Comparison of ENCODE assay signal across 8 cellular contexts in genomic region chr11:118437736-118438125, GRCh38. TPM values are rescaled to one million over a fixed set of nuclear protein-coding genes. Genes with fewer than 3 reads are reported as not detected.
DNase-seq lines count a peak whose midpoint lies in the region; ATAC-seq and TF ChIP-seq lines count a peak whose summit lies in the region.

No MANE protein-coding gene starts in this region.

- H3K9me3 ChIP-seq in PC-3 (ENCODE audit: low read length) = no peaks in the 10 kb centered on the region
- no peaks in the 10 kb centered on the region for H3K9me3 ChIP-seq in ascending aorta
- no peaks in the 10 kb centered on the region for H3K9me3 ChIP-seq in spleen

- H3K36me3 ChIP-seq in PC-3 (ENCODE audit: low read depth, low read length) (no peaks in the 10 kb centered on the region), ascending aorta (no peaks in the 10 kb centered on the region), spleen (no peaks in the 10 kb centered on the region)

- H3K4me1 ChIP-seq in PC-3 (ENCODE audit: insufficient read depth, low read length) (peaks cover 38% of the 10 kb centered on the region), ascending aorta (peaks cover 7 to 23% of the 10 kb centered on the region in 2 donors), spleen (peaks cover 40 to 80% (median 64%) of the 10 kb centered on the region in 6 donors)

- H2AFZ ChIP-seq in PC-3 (ENCODE audit: low read length) = peak overlapping the region; percentile 63

- H4K20me1 ChIP-seq in PC-3 (ENCODE audit: low read length) = peaks cover 49% of the 10 kb centered on the region

- H3K4me2 ChIP-seq in PC-3 (ENCODE audit: low read length) = peak overlapping the region; percentile 99

- H3K27ac ChIP-seq in PC-3 (ENCODE audit: low read length) = no peak overlapping the region
- H3K27ac ChIP-seq in ascending aorta = peak overlapping the region; percentile 95 to 96
- H3K27ac ChIP-seq in spleen = peak overlapping the region; percentile 88 to 96 (median 93)

- TSS peak; percentile 22 for BruUV-seq in PC-3 (replicated peaks; lab: Mats Ljungman, UMichigan)

- no peaks in the 10 kb centered on the region for H3K9me2 ChIP-seq in PC-3 (replicated peaks; ENCODE audit: low read length)

- POLR2A ChIA-PET in PC-3 (lab: Charles Lee; ENCODE audit: unreplicated experiment) = interaction anchor here (0.7 kb wide), 1 partner anchor 63 kb away, joined by 3 read pairs; no protein-coding TSS in a partner anchor

- intact Hi-C loops in PC-3 (cut with micrococcal nuclease) = loop anchor here (2.0 kb wide), 1 partner anchor 37 kb away; the partner anchor contains the start of gene ATP5MG
- intact Hi-C loops in ascending aorta (cut with DNase I) = loop anchor here (2.0 to 10.0 kb wide), 6 partner anchors 127 to 1995 kb away; partner anchors contain the start of genes C2CD2L, DPAGT1, IFT46 and SIDT2
- intact Hi-C loops in spleen (cut with DNase I; ENCODE audit: low total_unique reads) = no loop called here

- WGBS in spleen, 5 donors = 0% methylated on average over 5 of the region's 5 CpGs

- DNase-seq in NCI-H2227 (lab: John Stamatoyannopoulos, UW; ENCODE audit: unreplicated experiment) = peak; percentile 36
- DNase-seq in NCI-H2227 treated with DMSO at 0.1 percent for 48 hours (lab: John Stamatoyannopoulos, UW) = no peak
- peak; percentile 44 for DNase-seq in PC-3
- no peak for DNase-seq in ascending aorta (ENCODE audit: low spot score in 2 of 2)
- DNase-seq in iris pigment epithelial cell (ENCODE audit: low read depth) = peak; percentile 31
- peak; percentile 83 for DNase-seq in spleen

- peak; percentile 16 for ATAC-seq in PC-3
- ATAC-seq in GM18861 (IDR thresholded peaks at IDR 0.05; ENCODE audit: unreplicated experiment) = no peak
- no peak for ATAC-seq in HG02938 (IDR thresholded peaks at IDR 0.05; ENCODE audit: unreplicated experiment)

- H3K79me2 ChIP-seq in PC-3 (ENCODE audit: low read length) = peaks cover 62% of the 10 kb centered on the region

- CTCF ChIA-PET in PC-3 (lab: Charles Lee) = no interaction called here

- H3K4me3 ChIP-seq in PC-3 (ENCODE audit: low read length) = peak overlapping the region; percentile 82
- peak overlapping the region; percentile 73 to 91 for H3K4me3 ChIP-seq in ascending aorta
- H3K4me3 ChIP-seq in spleen = peak overlapping the region; percentile 62 to 98 (median 94)

- no peaks in the 10 kb centered on the region for H3F3A ChIP-seq in PC-3 (ENCODE audit: low read length, unreplicated experiment)

- no peaks in the 10 kb centered on the region for H3K27me3 ChIP-seq in PC-3 (ENCODE audit: low read length)
- H3K27me3 ChIP-seq in ascending aorta = no peaks in the 10 kb centered on the region
- peaks cover 0 to 3% (median 0%) of the 10 kb centered on the region in 7 donors for H3K27me3 ChIP-seq in spleen (replicated peaks in 1 of 7)

- TF ChIP-seq POLR2A in spleen (IDR thresholded peaks at IDR 0.05) = no peak

- H3K9ac ChIP-seq in PC-3 (ENCODE audit: low read length) = peak overlapping the region; percentile 67

- TF ChIP-seq CTCF in PC-3 (conservative IDR thresholded peaks at IDR 0.05; ENCODE audit: low read depth, low read length) (no peak), ascending aorta (IDR thresholded peaks at IDR 0.05) (no peak), spleen (IDR thresholded peaks at IDR 0.05 in 8 of 11, conservative IDR thresholded peaks at IDR 0.05 in 3 of 11) (no peak)

RNA-seq across cellular contexts. Expression of gene KMT2A, which starts 1.4 kb away (rescaled TPM):
- total RNA-seq in PC-3 (2014; rRNA removed) (35.3 and 38.2 TPM in 2 replicates), ascending aorta (61.3 TPM), spleen (100 to 1,000 TPM in 6 of 7 donors, 10 to 100 TPM in 1; 97.4 to 134 (median 105) TPM)
- 10 to 100 TPM in 1 of 3 donors, 1 to 10 TPM in 2; 5.9 to 11.9 (median 7.9) TPM for polyA plus RNA-seq in spleen

RNA-seq across cellular contexts. Expression of gene ATP5MG, which starts 36.3 kb away (rescaled TPM):
- 256 and 375 TPM in 2 replicates for total RNA-seq in PC-3 (2014; rRNA removed)
- 23.7 TPM for total RNA-seq in ascending aorta
- 100 to 1,000 TPM in 4 of 7 donors, 10 to 100 TPM in 3; 34.5 to 154 (median 135) TPM for total RNA-seq in spleen
- polyA plus RNA-seq in spleen = 100 to 1,000 TPM; 178 to 258 (median 232) TPM

Comparison
In these comparisons a context has a peak if more than half of its experiments do, and no peak if none do; other contexts are left out.
1. DNase-seq: peak in NCI-H2227 (single experiment), PC-3 (single experiment), iris pigment epithelial cell (single experiment) and spleen (single experiment); none in NCI-H2227 treated with DMSO at 0.1 percent for 48 hours (single experiment) and ascending aorta (0 of 2).
2. Peak in every context shown above with its lines, with median percentiles within 50 percentile points of each other: H3K4me3 ChIP-seq.